In the genomic region with DNA sequence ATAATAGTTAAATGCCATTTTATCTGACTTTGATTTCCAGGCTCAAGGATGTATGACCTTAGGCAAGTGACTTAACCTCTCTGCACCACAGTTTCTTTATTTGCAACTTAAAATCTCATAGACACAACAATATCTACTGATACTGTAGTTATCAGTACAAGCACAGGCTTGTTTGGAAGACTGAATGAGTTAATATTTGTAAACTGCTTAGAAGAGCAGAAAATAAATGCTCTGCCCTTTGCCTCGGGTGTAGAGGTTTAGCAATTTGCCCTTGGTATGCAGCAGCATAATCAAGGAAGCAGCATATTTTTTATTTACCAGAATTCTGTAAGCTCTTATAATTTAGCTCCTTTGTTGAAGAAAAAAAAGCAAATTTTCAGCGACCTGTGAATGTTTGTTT, we compare ENCODE assay signal across 21 cellular contexts. TPM values are rescaled to one million over a fixed set of nuclear protein-coding genes. Genes with fewer than 3 reads are reported as not detected.
DNase-seq lines count a peak whose midpoint lies in the region; ATAC-seq and TF ChIP-seq lines count a peak whose summit lies in the region.
"Had no signal": no experiment of that assay in that cellular context is flagged by ENCODE, and none has a peak within 500 bp of the region (broad histone marks: within the 10 kb centered on the region; RNA-seq: fewer than 3 reads in every experiment).

No MANE protein-coding gene starts in this region.

- H3K9me3 Mint-ChIP-seq in CD8-positive, alpha-beta memory T cell: peaks cover 0 to 6% (median 3%) of the 10 kb centered on the region in 5 donors
- H3K9me3 Mint-ChIP-seq: CD4-positive, alpha-beta T cell; GM23338; HFFc6 had no signal

- H3K27me3 ChIP-seq in HCT116 (ENCODE audit: insufficient read depth, low read length) (no peaks in the 10 kb centered on the region), adipocyte (replicated peaks; ENCODE audit: control insufficient read depth, insufficient read depth, low read length) (no peaks in the 10 kb centered on the region), transverse colon (peaks cover 12% of the 10 kb centered on the region)
- H3K27me3 ChIP-seq in CD8-positive, alpha-beta memory T cell (ENCODE audit: insufficient read depth, low read length, poor library complexity, severe bottlenecking): no peaks in the 10 kb centered on the region

- H3K79me2 ChIP-seq in HCT116 (ENCODE audit: insufficient read depth, low read length): no peaks in the 10 kb centered on the region

- DNase-seq in HCT116 (ENCODE audit: low read depth, low spot score) (no peak), adipocyte (ENCODE audit: low read depth) (peak; percentile 18), epithelial cell of esophagus (ENCODE audit: low read depth) (peak; percentile 74), renal cortical epithelial cell (ENCODE audit: low read depth) (peak; percentile 46), transverse colon (no peak), SKM-1 treated with dmso at 0.1 percent for 144 hours (lab: John Stamatoyannopoulos, UW; ENCODE audit: unreplicated experiment) (no peak)
- no peak for DNase-seq in CD8-positive, alpha-beta memory T cell
- DNase-seq: ACHN; AML-193; CD4-positive, alpha-beta T cell; DMS153; DMS79; GDM1; HCEC 1CT; HFFc6; IMR-90 had no signal

- intact Hi-C loops in HCT116 (cut with micrococcal nuclease) (loop anchor here (2.0 to 10.0 kb wide), 2 partner anchors 269 to 521 kb away; no protein-coding TSS in a partner anchor), transverse colon (cut with DNase I; ENCODE audit: low total_unique reads) (no loop called here)

- POLR2A ChIA-PET in HCT116 (lab: Charles Lee): no interaction called here
- POLR2A ChIA-PET in CD8-positive, alpha-beta memory T cell (lab: Charles Lee): no interaction called here

- no peak overlapping the region for H3K27ac Mint-ChIP-seq in CD8-positive, alpha-beta memory T cell
- H3K27ac Mint-ChIP-seq: CD4-positive, alpha-beta T cell; GM23338; HFFc6 had no signal

- H3K4me1 ChIP-seq in HCT116 (ENCODE audit: control insufficient read depth in 1 of 2, insufficient read depth in 2 of 2, low read length in 2 of 2) (peaks cover 0 to 13% of the 10 kb centered on the region in 2 experiments; a peak in 3 of 4 replicates), adipocyte (ENCODE audit: control insufficient read depth, insufficient read depth, low read length) (peaks cover 42% of the 10 kb centered on the region), transverse colon (peaks cover 0 to 19% (median 0%) of the 10 kb centered on the region in 4 donors)
- no peaks in the 10 kb centered on the region for H3K4me1 ChIP-seq in CD8-positive, alpha-beta memory T cell (ENCODE audit: insufficient read depth, low read length)

- TF ChIP-seq CTCF in HCT116 (IDR thresholded peaks at IDR 0.05 in 2 of 3, conservative IDR thresholded peaks at IDR 0.05 in 1 of 3; ENCODE audit: borderline replicate concordance in 1 of 3, insufficient read depth in 1 of 3, low read depth in 2 of 3, low read length in 2 of 3) (no peak), epithelial cell of esophagus (IDR thresholded peaks at IDR 0.05; ENCODE audit: insufficient read depth, low read depth, low read length, missing control alignments) (no peak), transverse colon (IDR thresholded peaks at IDR 0.05) (no peak)

- no peaks in the 10 kb centered on the region for H3K9me3 ChIP-seq in HCT116 (ENCODE audit: control insufficient read depth in 1 of 2, insufficient read depth in 1 of 2, low read depth in 1 of 2, low read length in 2 of 2)
- H3K9me3 ChIP-seq in adipocyte (ENCODE audit: control insufficient read depth, low read length): no peaks in the 10 kb centered on the region
- H3K9me3 ChIP-seq in transverse colon: no peaks in the 10 kb centered on the region
- no peaks in the 10 kb centered on the region for H3K9me3 ChIP-seq in CD8-positive, alpha-beta memory T cell (ENCODE audit: low read length)

- ATAC-seq in HCT116: no peak
- ATAC-seq: GM23338 had no signal

- H3K4me2 ChIP-seq in HCT116 (ENCODE audit: low read length): no peak overlapping the region
- H3K4me2 ChIP-seq: GM23338 had no signal

- RAD21 ChIA-PET in HCT116 (lab: Charles Lee; ENCODE audit: low non-redundant PET in 1 of 2, low total read pairs in 2 of 2, uncharacterized antibody in 2 of 2, unreplicated experiment in 2 of 2): interaction anchor here in 1 of 2 experiments (1.0 kb wide), 1 partner anchor 139 kb away, joined by 3 read pairs; no protein-coding TSS in a partner anchor

- no peak overlapping the region for H3K4me3 Mint-ChIP-seq in CD8-positive, alpha-beta memory T cell
- H3K4me3 Mint-ChIP-seq: CD4-positive, alpha-beta T cell; GM23338; HFFc6 had no signal

- H3K27ac ChIP-seq in HCT116 (ENCODE audit: low read depth, low read length) (no peak overlapping the region), transverse colon (no peak overlapping the region)
- H3K27ac ChIP-seq in CD8-positive, alpha-beta memory T cell (ENCODE audit: low read depth, low read length): no peak overlapping the region
- H3K27ac ChIP-seq: C4-2B had no signal

- TF ChIP-seq POLR2A in HCT116 (IDR thresholded peaks at IDR 0.05; ENCODE audit: borderline replicate concordance, extremely low read depth, insufficient read depth, insufficient read length) (no peak), transverse colon (IDR thresholded peaks at IDR 0.05) (no peak)

- H3K27me3 Mint-ChIP-seq in CD8-positive, alpha-beta memory T cell: peaks cover 13 to 18% of the 10 kb centered on the region in 2 donors

- H3K9ac ChIP-seq in HCT116 (ENCODE audit: low read length) (no peak overlapping the region), adipocyte (ENCODE audit: low read length) (no peak overlapping the region)

- no peaks in the 10 kb centered on the region for H4K20me1 ChIP-seq in HCT116 (ENCODE audit: insufficient read depth)

- CTCF ChIA-PET in HCT116 (lab: Charles Lee): interaction anchor here (3.6 kb wide), 1 partner anchor 268 kb away, joined by 13 read pairs; no protein-coding TSS in a partner anchor
- CTCF ChIA-PET in CD8-positive, alpha-beta memory T cell (lab: Charles Lee): no interaction called here

- H3K9me2 ChIP-seq in HCT116 (ENCODE audit: insufficient read depth): no peaks in the 10 kb centered on the region

- no peak overlapping the region for H3K4me3 ChIP-seq in HCT116 (replicated peaks in 1 of 2; ENCODE audit: low read depth in 1 of 2, low read length in 2 of 2)
- H3K4me3 ChIP-seq in adipocyte (ENCODE audit: low read length): no peak overlapping the region
- H3K4me3 ChIP-seq in epithelial cell of esophagus (ENCODE audit: low read length): no peak overlapping the region
- H3K4me3 ChIP-seq in transverse colon: no peak overlapping the region
- H3K4me3 ChIP-seq in CD8-positive, alpha-beta memory T cell (ENCODE audit: low read length): no peak overlapping the region
- H3K4me3 ChIP-seq: GM23338 had no signal

- in situ Hi-C loops in transverse colon (cut with MboI; ENCODE audit: low pct_ligation_motif_present in 1 of 4, low pct_unique_long_range_greater_than_20kb in 1 of 4, low sequenced_read_pairs in 3 of 4): loop anchor here in 1 of 4 donors (25.0 kb wide), 1 partner anchor 271 kb away; no protein-coding TSS in a partner anchor

- no peaks in the 10 kb centered on the region for H3K36me3 ChIP-seq in HCT116 (ENCODE audit: control insufficient read depth in 1 of 2, insufficient read depth in 2 of 2, low read length in 2 of 2)
- H3K36me3 ChIP-seq in adipocyte (ENCODE audit: control insufficient read depth, insufficient read depth, low read length, severe bottlenecking): no peaks in the 10 kb centered on the region
- no peaks in the 10 kb centered on the region for H3K36me3 ChIP-seq in transverse colon
- no peaks in the 10 kb centered on the region for H3K36me3 ChIP-seq in CD8-positive, alpha-beta memory T cell (ENCODE audit: insufficient read depth, low read length)

- BruUV-seq in HCT116 (replicated peaks; lab: Mats Ljungman, UMichigan): no TSS peak

- TF ChIP-seq RAD21 in HCT116 (IDR thresholded peaks at IDR 0.05; ENCODE audit: low read depth): no peak

- WGBS in transverse colon (ENCODE audit: low coverage in 1 of 2), 2 donors: 32 to 33% methylated on average over 2 of the region's 2 CpGs

- H2AFZ ChIP-seq in HCT116 (ENCODE audit: low read depth, low read length, poor library complexity, severe bottlenecking): peak overlapping the region; percentile 4
- H2AFZ ChIP-seq: GM23338 had no signal

- TF ChIP-seq EP300 in transverse colon (IDR thresholded peaks at IDR 0.05; ENCODE audit: low read depth): no peak

- H3K36me3 Mint-ChIP-seq in CD8-positive, alpha-beta memory T cell: no peaks in the 10 kb centered on the region

- H3K4me1 Mint-ChIP-seq in CD8-positive, alpha-beta memory T cell: no peaks in the 10 kb centered on the region

TF ChIP-seq in HCT116, 20 proteins besides CTCF, POLR2A, EP300 and RAD21 (continues in another document):
- no peak for TF ChIP-seq SIN3A (IDR thresholded peaks at IDR 0.05; ENCODE audit: low read depth)
- TF ChIP-seq TCF7L2 (IDR thresholded peaks at IDR 0.05; ENCODE audit: borderline replicate concordance, extremely low read depth, insufficient read depth, insufficient read length): no peak
- no peak for TF ChIP-seq EGR1 (IDR thresholded peaks at IDR 0.05; ENCODE audit: low read depth)
- TF ChIP-seq, protein P1, sequence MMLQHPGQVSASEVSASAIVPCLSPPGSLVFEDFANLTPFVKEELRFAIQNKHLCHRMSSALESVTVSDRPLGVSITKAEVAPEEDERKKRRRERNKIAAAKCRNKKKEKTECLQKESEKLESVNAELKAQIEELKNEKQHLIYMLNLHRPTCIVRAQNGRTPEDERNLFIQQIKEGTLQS (IDR thresholded peaks at IDR 0.05): no peak
- no peak for TF ChIP-seq SRF (IDR thresholded peaks at IDR 0.05; ENCODE audit: low read depth)
- TF ChIP-seq SP1 (IDR thresholded peaks at IDR 0.05; ENCODE audit: low read depth): no peak

RNA-seq across cellular contexts. Expression of a gene that starts 3.0 kb away (rescaled TPM):
- total RNA-seq in HCT116 (2021; ENCODE audit: unreplicated experiment) (2.5 TPM), renal cortical epithelial cell (194 and 254 TPM in 2 replicates), transverse colon (10 to 100 TPM in 3 of 4 donors, under 1 TPM in 1; 1.00 to 36.3 (median 15.4) TPM)
- 2.1 and 2.7 TPM in 2 replicates for polyA plus RNA-seq in HCT116 (2012)
- not detected for total RNA-seq in CD8-positive, alpha-beta memory T cell
- not detected for polyA plus RNA-seq in CD8-positive, alpha-beta memory T cell
- total RNA-seq: A172; CD4-positive, alpha-beta T cell; IMR-90 had no signal

RNA-seq across cellular contexts. Expression of a gene that starts 13.1 kb away (rescaled TPM):
- total RNA-seq in HCT116 (2021; ENCODE audit: unreplicated experiment) (not detected), renal cortical epithelial cell (10.8 and 13.5 TPM in 2 replicates), transverse colon (not detected)
- not detected in 2 replicates for polyA plus RNA-seq in HCT116 (2012)
- not detected for total RNA-seq in CD8-positive, alpha-beta memory T cell
- polyA plus RNA-seq in CD8-positive, alpha-beta memory T cell: not detected
- total RNA-seq: A172; CD4-positive, alpha-beta T cell; Daoy; HFFc6; IMR-90 had no signal
- polyA plus RNA-seq: BJ, GM23338, IMR-90 had no signal

RNA-seq across cellular contexts. Expression of a gene that starts 29.8 kb away (rescaled TPM):
- total RNA-seq in HCT116 (2021; ENCODE audit: unreplicated experiment) (not detected), renal cortical epithelial cell (139 and 159 TPM in 2 replicates), transverse colon (not detected)
- not detected in 2 replicates for polyA plus RNA-seq in HCT116 (2012)
- total RNA-seq in CD8-positive, alpha-beta memory T cell: not detected
- polyA plus RNA-seq in CD8-positive, alpha-beta memory T cell: not detected
- total RNA-seq: A172; CD4-positive, alpha-beta T cell; IMR-90 had no signal
- polyA plus RNA-seq: IMR-90 had no signal

Comparison
In these comparisons a context has a peak if more than half of its experiments do, and no peak if none do; other contexts are left out.
1. DNase-seq: peak in adipocyte (single experiment), epithelial cell of esophagus (single experiment) and renal cortical epithelial cell (single experiment); none in HCT116 (single experiment), transverse colon (single experiment), CD8-positive, alpha-beta memory T cell (0 of 5) and SKM-1 treated with dmso at 0.1 percent for 144 hours (single experiment).
2. RNA of a gene that starts 13.1 kb away (total RNA-seq): 10.8 to 13.5 TPM in renal cortical epithelial cell; not detected in HCT116 (single experiment), not detected in transverse colon and not detected in CD8-positive, alpha-beta memory T cell; every median in the first group is over 10 times any median in the second.
3. RNA of a gene that starts 29.8 kb away (total RNA-seq): 139 to 159 TPM in renal cortical epithelial cell; not detected in transverse colon, not detected in HCT116 (single experiment) and not detected in CD8-positive, alpha-beta memory T cell; every median in the first group is over 10 times any median in the second.